Comparison of ENCODE assay signal across 1 cellular context in the genomic region with DNA sequence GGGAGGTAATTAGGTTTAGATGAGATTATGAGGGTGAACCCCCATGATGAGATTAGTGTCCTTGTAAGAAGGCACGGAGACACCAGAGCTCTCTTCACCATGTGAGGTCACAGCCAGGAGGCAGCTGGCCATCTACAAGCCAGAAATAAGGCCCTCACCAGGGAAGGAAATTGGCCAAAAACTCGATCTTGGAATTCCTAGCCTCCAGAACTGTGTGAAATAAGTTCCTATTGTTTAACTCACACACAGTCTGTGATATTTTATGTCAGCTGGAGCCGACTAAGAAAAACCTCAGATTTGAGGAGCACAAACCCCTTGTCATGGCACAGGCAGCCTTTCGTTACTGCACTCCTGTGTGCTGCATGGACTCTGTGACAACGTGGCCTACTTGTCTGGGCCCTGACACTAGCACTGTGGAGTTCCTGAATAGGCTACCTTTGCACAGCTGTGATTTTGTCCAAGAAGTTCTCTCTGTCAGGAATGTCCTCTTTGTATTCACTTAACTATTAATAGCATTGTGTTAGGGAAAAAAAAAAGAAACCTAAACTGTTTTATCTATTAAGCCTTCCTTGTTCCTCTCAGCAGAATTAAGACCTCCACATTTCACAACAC.
TF ChIP-seq lines count a peak whose summit lies in the region.

No MANE protein-coding gene starts in this region.

TF ChIP-seq in IMR-90, 13 proteins besides CTCF, POLR2A, EP300 and RAD21:
- no peak for TF ChIP-seq BHLHE40 (IDR thresholded peaks at IDR 0.05; ENCODE audit: low read depth, low read length)
- no peak for TF ChIP-seq RFX5 (IDR thresholded peaks at IDR 0.05; ENCODE audit: low read depth, low read length)
- no peak for TF ChIP-seq MAFK (IDR thresholded peaks at IDR 0.05; ENCODE audit: low read depth, low read length)
- no peak for TF ChIP-seq RCOR1 (IDR thresholded peaks at IDR 0.05; ENCODE audit: insufficient replicate concordance, low read length)
- TF ChIP-seq CHD1 (IDR thresholded peaks at IDR 0.05; ENCODE audit: low read depth, low read length) = no peak
- no peak for TF ChIP-seq SMC3 (IDR thresholded peaks at IDR 0.05; ENCODE audit: low read depth, low read length)
- TF ChIP-seq NFE2L2 (IDR thresholded peaks at IDR 0.05; ENCODE audit: low read depth, low read length) = no peak
- no peak for TF ChIP-seq MAZ (IDR thresholded peaks at IDR 0.05; ENCODE audit: borderline replicate concordance, low read depth, low read length)
- TF ChIP-seq, protein P1, sequence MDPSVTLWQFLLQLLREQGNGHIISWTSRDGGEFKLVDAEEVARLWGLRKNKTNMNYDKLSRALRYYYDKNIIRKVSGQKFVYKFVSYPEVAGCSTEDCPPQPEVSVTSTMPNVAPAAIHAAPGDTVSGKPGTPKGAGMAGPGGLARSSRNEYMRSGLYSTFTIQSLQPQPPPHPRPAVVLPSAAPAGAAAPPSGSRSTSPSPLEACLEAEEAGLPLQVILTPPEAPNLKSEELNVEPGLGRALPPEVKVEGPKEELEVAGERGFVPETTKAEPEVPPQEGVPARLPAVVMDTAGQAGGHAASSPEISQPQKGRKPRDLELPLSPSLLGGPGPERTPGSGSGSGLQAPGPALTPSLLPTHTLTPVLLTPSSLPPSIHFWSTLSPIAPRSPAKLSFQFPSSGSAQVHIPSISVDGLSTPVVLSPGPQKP (IDR thresholded peaks at IDR 0.05; ENCODE audit: borderline replicate concordance, low read depth, low read length) = no peak
- no peak for TF ChIP-seq MXI1 (IDR thresholded peaks at IDR 0.05; ENCODE audit: borderline replicate concordance, low read depth, low read length)
- no peak for TF ChIP-seq FOS (IDR thresholded peaks at IDR 0.05; ENCODE audit: low read depth, low read length)
- no peak for TF ChIP-seq CEBPB (IDR thresholded peaks at IDR 0.05; ENCODE audit: low read depth, low read length)
- TF ChIP-seq, protein P2, sequence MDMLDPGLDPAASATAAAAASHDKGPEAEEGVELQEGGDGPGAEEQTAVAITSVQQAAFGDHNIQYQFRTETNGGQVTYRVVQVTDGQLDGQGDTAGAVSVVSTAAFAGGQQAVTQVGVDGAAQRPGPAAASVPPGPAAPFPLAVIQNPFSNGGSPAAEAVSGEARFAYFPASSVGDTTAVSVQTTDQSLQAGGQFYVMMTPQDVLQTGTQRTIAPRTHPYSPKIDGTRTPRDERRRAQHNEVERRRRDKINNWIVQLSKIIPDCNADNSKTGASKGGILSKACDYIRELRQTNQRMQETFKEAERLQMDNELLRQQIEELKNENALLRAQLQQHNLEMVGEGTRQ (IDR thresholded peaks at IDR 0.05; ENCODE audit: low read depth, low read length) = no peak
